In genomic region chr1:202958544-202959275, GRCh38 we compare ENCODE assay signal across 8 cellular contexts. TPM values are rescaled to one million over a fixed set of nuclear protein-coding genes. Genes with fewer than 3 reads are reported as not detected.
A peak's percentile ranks its signal among the peaks of the same experiment; 100 is the strongest.
DNase-seq lines count a peak whose midpoint lies in the region; ATAC-seq and TF ChIP-seq lines count a peak whose summit lies in the region.

No MANE protein-coding gene starts in this region.

- peak overlapping the region; percentile 82 for H3K27ac Mint-ChIP-seq in endothelial cell (ENCODE audit: unreplicated experiment)
- peak overlapping the region; percentile 6 for H3K27ac Mint-ChIP-seq in neural progenitor cell

- peak overlapping the region; percentile 3 to 5; a peak in 2 of 4 replicates for H3K27ac ChIP-seq in SK-N-SH (ENCODE audit: low read depth in 2 of 2, low read length in 1 of 2)
- H3K27ac ChIP-seq in neural progenitor cell, result no peak overlapping the region

- H3K4me3 ChIP-seq in SK-N-SH (ENCODE audit: low read depth in 2 of 2, low read length in 1 of 2), result peak overlapping the region; percentile 91 to 96
- H3K4me3 ChIP-seq in neural progenitor cell, result peak overlapping the region; percentile 95

- peak overlapping the region; percentile 83 for H3K4me3 Mint-ChIP-seq in activated T-cell treated with anti-CD3 and anti-CD28 coated beads, Interleukin-2, amount 50 U/mL, for 4 hours
- H3K4me3 Mint-ChIP-seq in endothelial cell (ENCODE audit: unreplicated experiment), result peak overlapping the region; percentile 94
- peak overlapping the region; percentile 91 for H3K4me3 Mint-ChIP-seq in neural progenitor cell

- H3K9me2 ChIP-seq in SK-N-SH, result no peaks in the 10 kb centered on the region

- H3K4me1 Mint-ChIP-seq in activated T-cell treated with anti-CD3 and anti-CD28 coated beads, Interleukin-2, amount 50 U/mL, for 4 hours (ENCODE audit: low read depth), result peaks cover 40% of the 10 kb centered on the region
- H3K4me1 Mint-ChIP-seq in endothelial cell (ENCODE audit: unreplicated experiment), result peaks cover 29% of the 10 kb centered on the region
- H3K4me1 Mint-ChIP-seq in neural progenitor cell, result peaks cover 17% of the 10 kb centered on the region

- H3K36me3 ChIP-seq in SK-N-SH (replicated peaks in 1 of 2; ENCODE audit: control insufficient read depth in 1 of 2, insufficient read depth in 2 of 2, low read length in 1 of 2) (peaks cover 0 to 33% of the 10 kb centered on the region in 2 experiments), neural progenitor cell (no peaks in the 10 kb centered on the region)

- H3K9me3 Mint-ChIP-seq in activated T-cell treated with anti-CD3 and anti-CD28 coated beads, Interleukin-2, amount 50 U/mL, for 4 hours, result no peaks in the 10 kb centered on the region
- no peaks in the 10 kb centered on the region for H3K9me3 Mint-ChIP-seq in endothelial cell (ENCODE audit: unreplicated experiment)
- H3K9me3 Mint-ChIP-seq in neural progenitor cell, result no peaks in the 10 kb centered on the region

- DNase-seq in activated T-cell treated with anti-CD3 and anti-CD28 coated beads, Interleukin-2, amount 50 U/mL, for 4 hours, result no peak
- DNase-seq in activated T-cell treated with anti-CD3 and anti-CD28 coated beads for 4 hours (no peak), SK-N-SH (peak; percentile 40), endothelial cell (ENCODE audit: low spot score) (no peak), neural progenitor cell (ENCODE audit: low spot score) (peak; percentile 15), D341Med (ENCODE audit: low spot score) (no peak)
- DNase-seq in activated CD4-positive, CD25-positive, alpha-beta regulatory T cell (lab: John Stamatoyannopoulos, UW), result no peak

- H3K4me1 ChIP-seq in SK-N-SH (ENCODE audit: control insufficient read depth in 1 of 2, insufficient read depth in 2 of 2, low read depth in 1 of 2, low read length in 1 of 2) (peaks cover 16 to 17% of the 10 kb centered on the region in 2 experiments), neural progenitor cell (peaks cover 6% of the 10 kb centered on the region)

- H4K20me1 ChIP-seq in SK-N-SH (ENCODE audit: insufficient read depth) (peaks cover 25% of the 10 kb centered on the region), neural progenitor cell (ENCODE audit: low read depth) (peaks cover 41% of the 10 kb centered on the region)

- H3K79me2 ChIP-seq in SK-N-SH (ENCODE audit: insufficient read depth) (peaks cover 42% of the 10 kb centered on the region), neural progenitor cell (ENCODE audit: low read depth) (peaks cover 43% of the 10 kb centered on the region)

- H2AFZ ChIP-seq in SK-N-SH (ENCODE audit: low read depth) (peak overlapping the region; percentile 84), neural progenitor cell (replicated peaks) (peak overlapping the region; percentile 92)

- CTCF ChIA-PET in SK-N-SH (lab: Yijun Ruan, JAX), result no interaction called here

- no peak for ATAC-seq in activated T-cell treated with anti-CD3 and anti-CD28 coated beads, Interleukin-2, amount 50 U/mL, for 4 hours
- ATAC-seq in HG03442 (IDR thresholded peaks at IDR 0.05; ENCODE audit: unreplicated experiment), result no peak

- no peaks in the 10 kb centered on the region for H3K27me3 Mint-ChIP-seq in activated T-cell treated with anti-CD3 and anti-CD28 coated beads, Interleukin-2, amount 50 U/mL, for 4 hours (ENCODE audit: low read depth)
- H3K27me3 Mint-ChIP-seq in endothelial cell (ENCODE audit: unreplicated experiment), result peaks cover 8% of the 10 kb centered on the region
- H3K27me3 Mint-ChIP-seq in neural progenitor cell (ENCODE audit: insufficient read depth, low read depth), result peaks cover 8% of the 10 kb centered on the region

- no peaks in the 10 kb centered on the region for H3K27me3 ChIP-seq in SK-N-SH (ENCODE audit: insufficient read depth)
- H3K27me3 ChIP-seq in neural progenitor cell, result peaks cover 8% of the 10 kb centered on the region

- POLR2A ChIA-PET in SK-N-SH (lab: Yijun Ruan, JAX), result no interaction called here

- no peak for TF ChIP-seq RAD21 in SK-N-SH (IDR thresholded peaks at IDR 0.05; ENCODE audit: low read length)

- H3K4me2 ChIP-seq in SK-N-SH (peak overlapping the region; percentile 71), neural progenitor cell (peak overlapping the region; percentile 87)

- WGBS in SK-N-SH (ENCODE audit: low lambda C conversion rate), result 3% methylated on average over 10 of the region's 10 CpGs

- peaks cover 11% of the 10 kb centered on the region for H3F3A ChIP-seq in SK-N-SH (replicated peaks; ENCODE audit: insufficient read depth)
- peaks cover 5% of the 10 kb centered on the region for H3F3A ChIP-seq in neural progenitor cell (ENCODE audit: low read depth)

- H3K36me3 Mint-ChIP-seq in activated T-cell treated with anti-CD3 and anti-CD28 coated beads, Interleukin-2, amount 50 U/mL, for 4 hours (ENCODE audit: insufficient read depth), result peaks cover 15% of the 10 kb centered on the region
- H3K36me3 Mint-ChIP-seq in endothelial cell (ENCODE audit: low read depth, unreplicated experiment) (peaks cover 20% of the 10 kb centered on the region), neural progenitor cell (no peaks in the 10 kb centered on the region)

- peak overlapping the region; percentile 89; the same call in 1 of the 2 replicates for H3K9ac ChIP-seq in SK-N-SH
- no peak overlapping the region for H3K9ac ChIP-seq in neural progenitor cell

- H3K9me3 ChIP-seq in SK-N-SH (no peaks in the 10 kb centered on the region), neural progenitor cell (ENCODE audit: low read depth) (no peaks in the 10 kb centered on the region)

- TF ChIP-seq CTCF in SK-N-SH (IDR thresholded peaks at IDR 0.05) (no peak), endothelial cell (IDR thresholded peaks at IDR 0.05; ENCODE audit: unreplicated experiment) (no peak), neural progenitor cell (IDR thresholded peaks at IDR 0.05) (no peak)

- TF ChIP-seq EP300 in SK-N-SH (IDR thresholded peaks at IDR 0.05; ENCODE audit: borderline replicate concordance in 1 of 2, low read depth in 1 of 2, low read length in 1 of 2), result no peak

TF ChIP-seq in SK-N-SH, 30 proteins besides CTCF, POLR2A, EP300 and RAD21:
- TF ChIP-seq ELF1 (IDR thresholded peaks at IDR 0.05) (no peak), GATA2 (CRISPR knock-in tag; IDR thresholded peaks at IDR 0.05) (0 out of 2 replicates have a peak, but pooled peaks have one; percentile 19)

RNA-seq across cellular contexts. Expression of gene ADIPOR1, which starts 0.6 kb away (rescaled TPM):
- 10 to 100 TPM; 85.7 to 94.1 (median 90.7) TPM for total RNA-seq in activated T-cell treated with anti-CD3 and anti-CD28 coated beads, Interleukin-2, amount 50 U/mL, for 4 hours
- 82.2 and 125 TPM in 2 replicates for polyA plus RNA-seq in SK-N-SH (2012; rRNA removed)
- polyA plus RNA-seq in SK-N-SH (2012; cell fraction: cytosol; rRNA removed), result 88.3 and 113 TPM in 2 replicates
- polyA plus RNA-seq in SK-N-SH (2012; cell fraction: nucleus; rRNA removed), result 28.7 and 53.3 TPM in 2 replicates
- total RNA-seq in endothelial cell (ENCODE audit: unreplicated experiment) (52.9 TPM), neural progenitor cell (ENCODE audit: low replicate concordance) (54.6 and 67.0 TPM in 2 replicates)

RNA-seq across cellular contexts. Expression of gene CYB5R1, which starts 8.3 kb away (rescaled TPM):
- total RNA-seq in activated T-cell treated with anti-CD3 and anti-CD28 coated beads, Interleukin-2, amount 50 U/mL, for 4 hours, result 10 to 100 TPM; 28.9 to 36.4 (median 32.5) TPM
- 27.5 and 29.1 TPM in 2 replicates for polyA plus RNA-seq in SK-N-SH (2012; rRNA removed)
- 25.2 and 29.3 TPM in 2 replicates for polyA plus RNA-seq in SK-N-SH (2012; cell fraction: cytosol; rRNA removed)
- 40.3 and 47.4 TPM in 2 replicates for polyA plus RNA-seq in SK-N-SH (2012; cell fraction: nucleus; rRNA removed)
- total RNA-seq in endothelial cell (ENCODE audit: unreplicated experiment), result 56.5 TPM
- 12.6 and 19.7 TPM in 2 replicates for total RNA-seq in neural progenitor cell (ENCODE audit: low replicate concordance)

RNA-seq across cellular contexts. Expression of gene KLHL12, which starts 31.7 kb away (rescaled TPM):
- total RNA-seq in activated T-cell treated with anti-CD3 and anti-CD28 coated beads, Interleukin-2, amount 50 U/mL, for 4 hours, result 10 to 100 TPM; 31.1 to 32.5 (median 32.3) TPM
- 22.6 and 33.0 TPM in 2 replicates for polyA plus RNA-seq in SK-N-SH (2012; rRNA removed)
- polyA plus RNA-seq in SK-N-SH (2012; cell fraction: cytosol; rRNA removed), result 28.9 and 30.0 TPM in 2 replicates
- polyA plus RNA-seq in SK-N-SH (2012; cell fraction: nucleus; rRNA removed), result 27.2 and 43.9 TPM in 2 replicates
- total RNA-seq in endothelial cell (ENCODE audit: unreplicated experiment), result 31.5 TPM
- total RNA-seq in neural progenitor cell (ENCODE audit: low replicate concordance), result 42.7 and 51.4 TPM in 2 replicates

RNA-seq across cellular contexts. Expression of gene TMEM183A, which starts 48.5 kb away (rescaled TPM):
- 10 to 100 TPM; 82.3 to 85.8 (median 85.6) TPM for total RNA-seq in activated T-cell treated with anti-CD3 and anti-CD28 coated beads, Interleukin-2, amount 50 U/mL, for 4 hours
- 47.9 and 62.2 TPM in 2 replicates for polyA plus RNA-seq in SK-N-SH (2012; rRNA removed)
- polyA plus RNA-seq in SK-N-SH (2012; cell fraction: cytosol; rRNA removed), result 43.9 and 55.4 TPM in 2 replicates
- polyA plus RNA-seq in SK-N-SH (2012; cell fraction: nucleus; rRNA removed), result 70.0 and 98.7 TPM in 2 replicates
- total RNA-seq in endothelial cell (ENCODE audit: unreplicated experiment) (65.5 TPM), neural progenitor cell (ENCODE audit: low replicate concordance) (92.4 and 111 TPM in 2 replicates)

Comparison
In these comparisons a context has a peak if more than half of its experiments do, and no peak if none do; other contexts are left out.
1. DNase-seq: peak in SK-N-SH (single experiment) and neural progenitor cell (single experiment); none in activated T-cell treated with anti-CD3 and anti-CD28 coated beads, Interleukin-2, amount 50 U/mL, for 4 hours (single experiment), activated T-cell treated with anti-CD3 and anti-CD28 coated beads for 4 hours (single experiment), endothelial cell (single experiment), D341Med (single experiment) and activated CD4-positive, CD25-positive, alpha-beta regulatory T cell (0 of 4).
2. Peak in every context shown above with its lines, with median percentiles within 50 percentile points of each other: H3K4me3 Mint-ChIP-seq.